In the genomic region with DNA sequence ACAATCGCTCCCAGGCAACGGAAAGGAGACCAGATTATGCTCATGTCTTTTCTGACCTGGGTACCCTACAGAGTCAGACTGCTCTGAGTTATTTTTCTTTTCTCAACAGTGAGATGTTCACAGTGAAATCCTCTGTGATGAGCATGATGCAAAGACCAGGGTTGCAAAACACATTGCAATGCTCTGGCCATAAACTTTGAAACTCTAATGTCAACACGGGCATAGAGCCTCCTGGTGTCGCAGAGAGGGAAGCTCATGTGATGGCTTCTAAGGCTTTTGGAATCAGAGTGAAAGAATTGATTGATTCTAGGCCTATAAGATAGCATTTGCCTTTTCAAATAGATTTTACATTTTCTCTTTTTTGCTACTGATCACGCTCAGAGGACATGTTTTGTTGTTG, we compare ENCODE assay signal across 13 cellular contexts.
DNase-seq lines count a peak whose midpoint lies in the region; ATAC-seq and TF ChIP-seq lines count a peak whose summit lies in the region.
"Had no signal": no experiment of that assay in that cellular context is flagged by ENCODE, and none has a peak within 500 bp of the region (broad histone marks: within the 10 kb centered on the region; RNA-seq: fewer than 3 reads in every experiment).

No MANE protein-coding gene starts in this region.

- no peak overlapping the region for H3K23ac ChIP-seq in H9 (ENCODE audit: insufficient read length, low read depth, low read length)

- intact Hi-C loops in A673 (cut with micrococcal nuclease; ENCODE audit: unreplicated experiment) (no loop called here), ovary (cut with DNase I) (no loop called here)

- no peak overlapping the region for H3K56ac ChIP-seq in H9 (ENCODE audit: insufficient read length, low read depth, low read length)

- TF ChIP-seq POLR2A in ovary (IDR thresholded peaks at IDR 0.05): no peak

- POLR2A ChIA-PET in A673 (lab: Charles Lee; ENCODE audit: low non-redundant PET): no interaction called here

- TF ChIP-seq CTCF in A673 (conservative IDR thresholded peaks at IDR 0.05; ENCODE audit: low read depth, low read length) (peak; percentile 39; the same call in 1 of the 2 replicates), H9 (conservative IDR thresholded peaks at IDR 0.05) (peak; percentile 61), hepatocyte (IDR thresholded peaks at IDR 0.05; ENCODE audit: poor library complexity) (peak; percentile 43), ovary (IDR thresholded peaks at IDR 0.05) (no peak)

- H3K27me3 ChIP-seq in A673 (replicated peaks; ENCODE audit: insufficient read depth, low read depth, low read length, poor library complexity) (no peaks in the 10 kb centered on the region), H9 (ENCODE audit: insufficient read depth, low read length) (no peaks in the 10 kb centered on the region), hepatocyte (no peaks in the 10 kb centered on the region), ovary (no peaks in the 10 kb centered on the region)
- no peaks in the 10 kb centered on the region for H3K27me3 ChIP-seq in effector memory CD4-positive, alpha-beta T cell (replicated peaks; ENCODE audit: control insufficient read depth, insufficient read depth, low read length, poor library complexity, severe bottlenecking)
- H3K27me3 ChIP-seq: BLaER1 treated with 17β-estradiol and CSF1 and Interleukin-3, amounts not matched to agents 10 nM and 100 nM; heart left ventricle had no signal

- no peak overlapping the region for H2AK5ac ChIP-seq in H9 (ENCODE audit: insufficient read length, low read length)

- no peaks in the 10 kb centered on the region for H3K23me2 ChIP-seq in H9 (ENCODE audit: insufficient read length, low read depth, low read length, poor library complexity, severe bottlenecking)

- H4K20me1 ChIP-seq in H9 (ENCODE audit: control insufficient read depth, insufficient read depth, insufficient read length) (no peaks in the 10 kb centered on the region), hepatocyte (ENCODE audit: insufficient read depth, poor library complexity, severe bottlenecking) (no peaks in the 10 kb centered on the region)
- H4K20me1 ChIP-seq: BLaER1 treated with 17β-estradiol and CSF1 and Interleukin-3, amounts not matched to agents 10 nM and 100 nM had no signal

- H3K4ac ChIP-seq in H9 (ENCODE audit: low read depth, low read length): no peak overlapping the region

- no peaks in the 10 kb centered on the region for H3K4me1 ChIP-seq in A673 (ENCODE audit: insufficient read depth, low read length, poor library complexity, severe bottlenecking)
- H3K4me1 ChIP-seq in H9 (ENCODE audit: insufficient read depth, low read length): no peaks in the 10 kb centered on the region
- H3K4me1 ChIP-seq in hepatocyte (ENCODE audit: insufficient read depth): no peaks in the 10 kb centered on the region
- H3K4me1 ChIP-seq in effector memory CD4-positive, alpha-beta T cell (ENCODE audit: control insufficient read depth, insufficient read depth, low read length, poor library complexity, severe bottlenecking): no peaks in the 10 kb centered on the region
- H3K4me1 ChIP-seq in ovary (ENCODE audit: insufficient read depth): no peaks in the 10 kb centered on the region
- H3K4me1 ChIP-seq: BLaER1 treated with 17β-estradiol and CSF1 and Interleukin-3, amounts not matched to agents 10 nM and 100 nM; heart left ventricle had no signal

- H3K79me2 ChIP-seq in H9 (ENCODE audit: insufficient read depth, low read length) (no peaks in the 10 kb centered on the region), hepatocyte (no peaks in the 10 kb centered on the region)

- no peak overlapping the region for H3K27ac Mint-ChIP-seq in H9

- no peak overlapping the region for H3K4me2 ChIP-seq in H9 (ENCODE audit: insufficient read depth, insufficient read length, low read length)
- no peak overlapping the region for H3K4me2 ChIP-seq in hepatocyte
- H3K4me2 ChIP-seq: BLaER1 treated with 17β-estradiol and CSF1 and Interleukin-3, amounts not matched to agents 10 nM and 100 nM had no signal

- BruUV-seq in A673 (replicated peaks; lab: Mats Ljungman, UMichigan): no TSS peak

- no peak overlapping the region for H3K18ac ChIP-seq in H9 (ENCODE audit: insufficient read length, low read depth, low read length)

- H3K14ac ChIP-seq in H9 (ENCODE audit: insufficient read depth, low read length): no peak overlapping the region

- H2BK15ac ChIP-seq in H9 (ENCODE audit: low read depth, low read length): no peak overlapping the region

- no peak overlapping the region for H2AFZ ChIP-seq in H9 (ENCODE audit: low read length)
- H2AFZ ChIP-seq in hepatocyte: no peak overlapping the region

- no peak overlapping the region for H2BK20ac ChIP-seq in H9 (ENCODE audit: low read depth, low read length, poor library complexity, severe bottlenecking)

- H4K5ac ChIP-seq in H9 (ENCODE audit: insufficient read length, low read depth, low read length): no peak overlapping the region

- H3K4me1 Mint-ChIP-seq in H9: peaks cover 3 to 5% of the 10 kb centered on the region in 2 experiments; a peak in 2 of 4 replicates
- H3K4me1 Mint-ChIP-seq: central memory CD8-positive, alpha-beta T cell had no signal

- no peak overlapping the region for H3K4me3 Mint-ChIP-seq in H9
- H3K4me3 Mint-ChIP-seq: central memory CD8-positive, alpha-beta T cell had no signal

- no peaks in the 10 kb centered on the region for H3K9me3 ChIP-seq in A673 (ENCODE audit: low read depth, low read length, poor library complexity, severe bottlenecking)
- H3K9me3 ChIP-seq in H9 (ENCODE audit: control insufficient read depth, low read depth, low read length): no peaks in the 10 kb centered on the region
- no peaks in the 10 kb centered on the region for H3K9me3 ChIP-seq in hepatocyte (ENCODE audit: low read depth)
- H3K9me3 ChIP-seq in effector memory CD4-positive, alpha-beta T cell (ENCODE audit: control insufficient read depth, low read length): no peaks in the 10 kb centered on the region
- H3K9me3 ChIP-seq in ovary: no peaks in the 10 kb centered on the region
- H3K9me3 ChIP-seq: BLaER1 treated with 17β-estradiol and CSF1 and Interleukin-3, amounts not matched to agents 10 nM and 100 nM; heart left ventricle had no signal

- H3T11ph ChIP-seq in H9 (ENCODE audit: low read length): no peak overlapping the region

- ATAC-seq in SK-N-SH treated with all-trans-retinoic acid at 6 μM for 48 hours (peak; percentile 47; the same call in 2 of the 3 replicates), GM21360 (IDR thresholded peaks at IDR 0.05; ENCODE audit: unreplicated experiment) (no peak)
- ATAC-seq: heart left ventricle had no signal

- no peak for TF ChIP-seq EP300 in ovary (IDR thresholded peaks at IDR 0.05)

- CTCF ChIA-PET in A673 (lab: Charles Lee): no interaction called here

- DNase-seq in A673 (ENCODE audit: low spot score) (peak; percentile 17), H9 (no peak), hepatocyte (ENCODE audit: low spot score) (peak; percentile 66), ovary (no peak)
- DNase-seq in stimulated activated CD4-positive, alpha-beta T cell treated with anti-CD3 and anti-CD28 coated beads, Interleukin-15, amount 100 ng/mL, for 24 hours: no peak
- DNase-seq in effector memory CD4-positive, alpha-beta T cell: no peak
- DNase-seq: activated T-cell treated with anti-CD3 and anti-CD28 coated beads, Interleukin-2, amount 50 U/mL, for 48 hours; heart left ventricle; NCI-H187 had no signal

- H3K9me3 Mint-ChIP-seq in H9: no peaks in the 10 kb centered on the region

- H3K36me3 ChIP-seq in A673 (ENCODE audit: insufficient read depth, low read length, poor library complexity, severe bottlenecking): no peaks in the 10 kb centered on the region
- no peaks in the 10 kb centered on the region for H3K36me3 ChIP-seq in hepatocyte (replicated peaks; ENCODE audit: insufficient read depth, low read depth)
- H3K36me3 ChIP-seq in effector memory CD4-positive, alpha-beta T cell (ENCODE audit: control insufficient read depth, insufficient read depth, low read length): no peaks in the 10 kb centered on the region
- no peaks in the 10 kb centered on the region for H3K36me3 ChIP-seq in ovary
- H3K36me3 ChIP-seq: BLaER1 treated with 17β-estradiol and CSF1 and Interleukin-3, amounts not matched to agents 10 nM and 100 nM; heart left ventricle had no signal

- H3K36me3 Mint-ChIP-seq in H9 (ENCODE audit: insufficient read depth in 1 of 3, low read depth in 3 of 3): no peaks in the 10 kb centered on the region

- no peaks in the 10 kb centered on the region for H3K9me2 ChIP-seq in hepatocyte (replicated peaks; ENCODE audit: insufficient read depth)

- no CpG with 5 or more reads among the region's 5 CpGs for WGBS in H9 (ENCODE audit: extremely low coverage, insufficient read length, low lambda C conversion rate)
- 62% methylated on average over 5 of the region's 5 CpGs for WGBS in hepatocyte (ENCODE audit: low lambda C conversion rate, missing lambda C conversion rate)
- WGBS in ovary, 3 donors: 71 to 75% (median 71%) methylated on average over 5 of the region's 5 CpGs

- no peak overlapping the region for H2BK12ac ChIP-seq in H9 (ENCODE audit: insufficient read length, low read depth, low read length)

- H3K9ac ChIP-seq in H9 (ENCODE audit: extremely low read depth, insufficient read length, low read length): no peak overlapping the region
- H3K9ac ChIP-seq: BLaER1 treated with 17β-estradiol and CSF1 and Interleukin-3, amounts not matched to agents 10 nM and 100 nM had no signal

- no peaks in the 10 kb centered on the region for H3K79me1 ChIP-seq in H9 (ENCODE audit: insufficient read depth, low read depth, low read length, poor library complexity, severe bottlenecking)

- H3K27ac ChIP-seq in A673 (ENCODE audit: low read depth, low read length, poor library complexity, severe bottlenecking) (no peak overlapping the region), H9 (ENCODE audit: insufficient read length, low read depth, low read length) (no peak overlapping the region), hepatocyte (no peak overlapping the region), ovary (no peak overlapping the region)
- no peak overlapping the region for H3K27ac ChIP-seq in effector memory CD4-positive, alpha-beta T cell (ENCODE audit: insufficient read depth, low read length, poor library complexity, severe bottlenecking)
- H3K27ac ChIP-seq: BLaER1 treated with 17β-estradiol and CSF1 and Interleukin-3, amounts not matched to agents 10 nM and 100 nM; heart left ventricle had no signal

- no peaks in the 10 kb centered on the region for H3K27me3 Mint-ChIP-seq in H9 (ENCODE audit: low read depth)
- H3K27me3 Mint-ChIP-seq: central memory CD8-positive, alpha-beta T cell had no signal

- H4K91ac ChIP-seq in H9 (ENCODE audit: insufficient read length, low read depth, low read length): no peak overlapping the region

- H3K4me3 ChIP-seq in A673 (ENCODE audit: low read depth, low read length, poor library complexity, severe bottlenecking) (no peak overlapping the region), hepatocyte (no peak overlapping the region), ovary (no peak overlapping the region)
- no peak overlapping the region for H3K4me3 ChIP-seq in effector memory CD4-positive, alpha-beta T cell (ENCODE audit: insufficient read depth, low read depth, low read length, poor library complexity, severe bottlenecking)
- H3K4me3 ChIP-seq: BLaER1 treated with 17β-estradiol and CSF1 and Interleukin-3, amounts not matched to agents 10 nM and 100 nM; heart left ventricle had no signal

- H2BK120ac ChIP-seq in H9 (ENCODE audit: low read depth, low read length, poor library complexity, severe bottlenecking): no peak overlapping the region

- H4K8ac ChIP-seq in H9 (replicated peaks; ENCODE audit: insufficient read length, low read depth, low read length): no peak overlapping the region

- H2BK5ac ChIP-seq in H9 (ENCODE audit: insufficient read length, low read length): no peak overlapping the region

Comparison
In these comparisons a context has a peak if more than half of its experiments do, and no peak if none do; other contexts are left out.
1. DNase-seq: peak in A673 (single experiment) and hepatocyte (single experiment); none in H9 (single experiment), stimulated activated CD4-positive, alpha-beta T cell treated with anti-CD3 and anti-CD28 coated beads, Interleukin-15, amount 100 ng/mL, for 24 hours (single experiment), effector memory CD4-positive, alpha-beta T cell (0 of 3) and ovary (0 of 5).
2. CTCF ChIP-seq: peak in A673 (single experiment), H9 (single experiment) and hepatocyte (single experiment); none in ovary (0 of 3).